ENCODE assay signal across 1 cellular context in the genomic region with DNA sequence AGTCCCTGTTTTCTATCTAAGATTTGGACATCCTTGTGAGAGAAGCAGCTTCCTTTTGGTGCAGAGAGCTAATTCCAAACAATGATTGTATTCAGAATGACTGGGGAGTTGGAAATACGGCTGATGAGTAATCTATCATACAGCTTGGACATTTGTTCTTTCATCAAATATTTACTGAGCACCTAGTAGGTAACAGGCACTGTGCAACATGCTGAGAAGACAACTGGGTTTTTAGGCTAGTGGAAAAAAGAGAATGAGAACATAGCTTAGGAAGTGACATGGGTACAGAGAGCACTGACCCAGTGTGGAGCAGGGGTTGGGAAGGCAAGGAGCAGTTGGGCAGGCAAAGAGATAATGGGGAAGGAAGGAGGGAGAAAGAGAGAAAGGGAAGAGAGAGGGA.
A peak's percentile ranks its signal among the peaks of the same experiment; 100 is the strongest.
TF ChIP-seq lines count a peak whose summit lies in the region.

No MANE protein-coding gene starts in this region.

TF ChIP-seq in HepG2, 621 proteins besides CTCF, POLR2A, EP300 and RAD21 (continued from another document and continues in another):
- TF ChIP-seq NFAT5 (CRISPR knock-in tag; IDR thresholded peaks at IDR 0.05) (no peak), MAFG (CRISPR knock-in tag; IDR thresholded peaks at IDR 0.05) (no peak), SMAD3 (CRISPR knock-in tag; IDR thresholded peaks at IDR 0.05) (no peak), ZNF264 (CRISPR knock-in tag; IDR thresholded peaks at IDR 0.05) (no peak), ZNF607 (CRISPR knock-in tag; IDR thresholded peaks at IDR 0.05; ENCODE audit: borderline replicate concordance) (no peak), RNF219 (CRISPR knock-in tag; IDR thresholded peaks at IDR 0.05) (no peak), FOXP1 (IDR thresholded peaks at IDR 0.05) (no peak), FOXP1 (CRISPR knock-in tag; IDR thresholded peaks at IDR 0.05) (peak; percentile 23; the same call in 1 of the 2 replicates), ARNT (IDR thresholded peaks at IDR 0.05) (no peak), ZNF292 (CRISPR knock-in tag; IDR thresholded peaks at IDR 0.05; ENCODE audit: borderline replicate concordance, low read depth) (peak; percentile 39; the same call in 1 of the 2 replicates), TGIF2 (CRISPR knock-in tag; IDR thresholded peaks at IDR 0.05) (no peak), POLR2AphosphoS2 (IDR thresholded peaks at IDR 0.05; ENCODE audit: low read depth, low read length) (no peak), GPN1 (CRISPR knock-in tag; IDR thresholded peaks at IDR 0.05; ENCODE audit: borderline replicate concordance) (no peak), DMTF1 (CRISPR knock-in tag; IDR thresholded peaks at IDR 0.05) (no peak), YEATS4 (CRISPR knock-in tag; IDR thresholded peaks at IDR 0.05; ENCODE audit: borderline replicate concordance) (no peak), CEBPG (CRISPR knock-in tag; IDR thresholded peaks at IDR 0.05) (peak; percentile 58), ZNF253 (CRISPR knock-in tag; IDR thresholded peaks at IDR 0.05; ENCODE audit: borderline replicate concordance) (no peak), STAT5B (CRISPR knock-in tag; IDR thresholded peaks at IDR 0.05) (no peak), TEAD3 (CRISPR knock-in tag; optimal IDR thresholded peaks at IDR 0.05; ENCODE audit: borderline replicate concordance) (peak; percentile 9), ZNF770 (CRISPR knock-in tag; IDR thresholded peaks at IDR 0.05) (no peak), RCOR2 (CRISPR knock-in tag; IDR thresholded peaks at IDR 0.05) (no peak), ZNF782 (CRISPR knock-in tag; IDR thresholded peaks at IDR 0.05; ENCODE audit: borderline replicate concordance) (no peak), ZNF670 (CRISPR knock-in tag; IDR thresholded peaks at IDR 0.05; ENCODE audit: borderline replicate concordance) (no peak), ZBTB42 (CRISPR knock-in tag; IDR thresholded peaks at IDR 0.05) (no peak), REPIN1 (CRISPR knock-in tag; IDR thresholded peaks at IDR 0.05; ENCODE audit: borderline replicate concordance, low read depth) (no peak), AGO2 (optimal IDR thresholded peaks at IDR 0.05; ENCODE audit: low read depth, low read length) (no peak), TARDBP (CRISPR knock-in tag; IDR thresholded peaks at IDR 0.05) (peak; percentile 43; the same call in 1 of the 2 replicates), ZNF235 (CRISPR knock-in tag; IDR thresholded peaks at IDR 0.05; ENCODE audit: borderline replicate concordance) (no peak), ZNF251 (CRISPR knock-in tag; IDR thresholded peaks at IDR 0.05) (no peak), REL (CRISPR knock-in tag; conservative IDR thresholded peaks at IDR 0.05) (no peak), MAF1 (CRISPR knock-in tag; IDR thresholded peaks at IDR 0.05; ENCODE audit: borderline replicate concordance) (no peak), HES4 (CRISPR knock-in tag; IDR thresholded peaks at IDR 0.05; ENCODE audit: borderline replicate concordance) (no peak), ZNF33A (CRISPR knock-in tag; IDR thresholded peaks at IDR 0.05; ENCODE audit: borderline replicate concordance) (no peak), ZFP82 (CRISPR knock-in tag; IDR thresholded peaks at IDR 0.05; ENCODE audit: borderline replicate concordance) (no peak), YY1 (IDR thresholded peaks at IDR 0.05; ENCODE audit: insufficient read depth, insufficient replicate concordance, low read depth, low read length) (no peak), SIX1 (CRISPR knock-in tag; IDR thresholded peaks at IDR 0.05; ENCODE audit: borderline replicate concordance) (no peak), ZZZ3 (CRISPR knock-in tag; IDR thresholded peaks at IDR 0.05; ENCODE audit: borderline replicate concordance) (no peak), ZNF639 (CRISPR knock-in tag; conservative IDR thresholded peaks at IDR 0.05) (no peak), ETV5 (CRISPR knock-in tag; IDR thresholded peaks at IDR 0.05; ENCODE audit: borderline replicate concordance) (peak; percentile 12; the same call in 1 of the 2 replicates), E2F5 (CRISPR knock-in tag; conservative IDR thresholded peaks at IDR 0.05) (no peak), HNF4G (IDR thresholded peaks at IDR 0.05; ENCODE audit: borderline replicate concordance, low read depth, low read length) (no peak), HNF4G (CRISPR knock-in tag; IDR thresholded peaks at IDR 0.05; ENCODE audit: borderline replicate concordance, low read depth) (no peak)
- TF ChIP-seq, protein P1, sequence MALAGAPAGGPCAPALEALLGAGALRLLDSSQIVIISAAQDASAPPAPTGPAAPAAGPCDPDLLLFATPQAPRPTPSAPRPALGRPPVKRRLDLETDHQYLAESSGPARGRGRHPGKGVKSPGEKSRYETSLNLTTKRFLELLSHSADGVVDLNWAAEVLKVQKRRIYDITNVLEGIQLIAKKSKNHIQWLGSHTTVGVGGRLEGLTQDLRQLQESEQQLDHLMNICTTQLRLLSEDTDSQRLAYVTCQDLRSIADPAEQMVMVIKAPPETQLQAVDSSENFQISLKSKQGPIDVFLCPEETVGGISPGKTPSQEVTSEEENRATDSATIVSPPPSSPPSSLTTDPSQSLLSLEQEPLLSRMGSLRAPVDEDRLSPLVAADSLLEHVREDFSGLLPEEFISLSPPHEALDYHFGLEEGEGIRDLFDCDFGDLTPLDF (CRISPR knock-in tag; IDR thresholded peaks at IDR 0.05) = no peak
- TF ChIP-seq, protein P2, sequence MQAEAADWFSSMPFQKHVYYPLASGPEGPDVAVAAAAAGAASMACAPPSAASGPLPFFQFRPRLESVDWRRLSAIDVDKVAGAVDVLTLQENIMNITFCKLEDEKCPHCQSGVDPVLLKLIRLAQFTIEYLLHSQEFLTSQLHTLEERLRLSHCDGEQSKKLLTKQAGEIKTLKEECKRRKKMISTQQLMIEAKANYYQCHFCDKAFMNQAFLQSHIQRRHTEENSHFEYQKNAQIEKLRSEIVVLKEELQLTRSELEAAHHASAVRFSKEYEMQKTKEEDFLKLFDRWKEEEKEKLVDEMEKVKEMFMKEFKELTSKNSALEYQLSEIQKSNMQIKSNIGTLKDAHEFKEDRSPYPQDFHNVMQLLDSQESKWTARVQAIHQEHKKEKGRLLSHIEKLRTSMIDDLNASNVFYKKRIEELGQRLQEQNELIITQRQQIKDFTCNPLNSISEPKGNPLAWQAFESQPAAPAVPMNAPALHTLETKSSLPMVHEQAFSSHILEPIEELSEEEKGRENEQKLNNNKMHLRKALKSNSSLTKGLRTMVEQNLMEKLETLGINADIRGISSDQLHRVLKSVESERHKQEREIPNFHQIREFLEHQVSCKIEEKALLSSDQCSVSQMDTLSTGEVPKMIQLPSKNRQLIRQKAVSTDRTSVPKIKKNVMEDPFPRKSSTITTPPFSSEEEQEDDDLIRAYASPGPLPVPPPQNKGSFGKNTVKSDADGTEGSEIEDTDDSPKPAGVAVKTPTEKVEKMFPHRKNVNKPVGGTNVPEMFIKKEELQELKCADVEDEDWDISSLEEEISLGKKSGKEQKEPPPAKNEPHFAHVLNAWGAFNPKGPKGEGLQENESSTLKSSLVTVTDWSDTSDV (CRISPR knock-in tag; IDR thresholded peaks at IDR 0.05) = no peak
